8 cellular contexts compared by ENCODE assay signal in the genomic region with DNA sequence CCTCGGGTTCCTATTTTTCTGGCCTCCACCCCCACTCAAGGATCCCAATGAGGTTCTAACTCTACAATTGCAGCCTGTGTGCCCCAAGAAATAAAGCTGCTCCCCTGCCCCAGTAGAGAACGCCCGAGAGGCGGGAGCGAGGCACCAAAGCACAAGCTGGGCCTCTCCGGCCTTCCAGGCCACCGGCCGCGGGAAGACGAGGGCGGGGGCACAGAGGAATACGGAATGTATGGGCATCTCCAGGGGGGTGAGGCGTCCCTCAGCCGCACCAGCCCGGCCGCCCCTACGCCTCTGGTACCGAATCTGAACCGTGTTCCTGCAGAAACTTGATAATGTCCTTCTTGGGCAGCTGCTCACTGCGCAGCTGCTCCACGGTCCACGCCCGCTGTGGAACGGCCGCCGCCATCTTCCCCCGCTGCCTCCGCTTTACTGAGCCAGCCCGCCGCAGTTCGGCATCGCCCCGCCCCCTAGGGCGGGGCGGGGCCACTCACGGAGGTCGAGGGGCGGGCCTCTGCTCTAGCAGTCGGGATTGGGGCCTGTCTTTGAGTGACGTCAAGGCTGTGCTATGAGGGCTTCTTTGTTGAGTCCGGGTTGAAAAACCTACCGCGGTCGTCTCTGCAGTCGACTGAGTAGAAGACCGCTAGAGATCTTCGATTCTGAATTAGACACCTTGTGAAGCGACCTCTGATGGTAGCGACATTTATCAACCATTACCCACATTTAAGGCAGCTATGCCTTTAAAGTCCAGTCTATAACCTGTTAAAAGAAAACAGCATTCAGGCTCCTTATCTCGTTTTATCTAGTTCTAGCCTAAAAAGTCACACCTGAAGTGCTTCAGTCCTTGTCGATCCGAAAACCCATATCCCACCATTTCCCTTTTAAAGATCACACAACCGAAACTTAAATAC. TPM values are rescaled to one million over a fixed set of nuclear protein-coding genes. Genes with fewer than 3 reads are reported as not detected.
A peak's percentile ranks its signal among the peaks of the same experiment; 100 is the strongest.
DNase-seq lines count a peak whose midpoint lies in the region; ATAC-seq and TF ChIP-seq lines count a peak whose summit lies in the region.

A gene (minus strand): TSS at position 431 of the 908 bp plus-strand sequence. CDS start 25 bp downstream, at position 406.

- H3K27ac Mint-ChIP-seq in naive thymus-derived CD8-positive, alpha-beta T cell: peak within 1 kb of the TSS; percentile 94 to 99 (median 98)

- H3K4me1 ChIP-seq in DOHH2 (ENCODE audit: control insufficient read depth, low read length) (peaks cover 32% of the 10 kb centered on the region), fibroblast of lung (ENCODE audit: control insufficient read depth, extremely low read depth, insufficient read depth, low read length) (no peaks in the 10 kb centered on the region)

- POLR2A ChIA-PET in naive thymus-derived CD8-positive, alpha-beta T cell (lab: Charles Lee): interaction anchor here (0.9 to 5.0 kb wide), 7 partner anchors 9 to 237 kb away, joined by 4 to 46 read pairs (median 7); a partner anchor contains a TSS

- TF ChIP-seq CTCF in DOHH2 (IDR thresholded peaks at IDR 0.05; ENCODE audit: low read depth, low read length, poor library complexity, severe bottlenecking) (peak; percentile 54), fibroblast of lung (conservative IDR thresholded peaks at IDR 0.05 in 1 of 2, IDR thresholded peaks at IDR 0.05 in 1 of 2; ENCODE audit: low read depth in 1 of 2, low read length in 2 of 2) (no peak)

- DNase-seq in Kasumi-1 (lab: John Stamatoyannopoulos, UW) (peak; percentile 97 to 99), RPMI7951 (ENCODE audit: low read depth) (peak; percentile 98), fibroblast of lung (ENCODE audit: low read depth in 2 of 2) (peak; percentile 99)
- peak; percentile 89 to 95 for DNase-seq in activated T-helper 1 cell treated with anti-CD3 and anti-CD28 coated beads, Interleukin-2, amount 50 U/mL, for 16 hours (ENCODE audit: low read depth in 1 of 2, low spot score in 1 of 2)
- DNase-seq in naive thymus-derived CD8-positive, alpha-beta T cell: peak; percentile 83 to 99 (median 95)
- DNase-seq in stimulated activated naive CD4-positive, alpha-beta T cell treated with Interleukin-2 at 50 U/mL for 16 hours (lab: John Stamatoyannopoulos, UW): peak; percentile 95

- no peaks in the 10 kb centered on the region for H3K27me3 Mint-ChIP-seq in naive thymus-derived CD8-positive, alpha-beta T cell

- no peaks in the 10 kb centered on the region for H3K27me3 ChIP-seq in DOHH2 (ENCODE audit: control insufficient read depth, low read length)
- no peaks in the 10 kb centered on the region for H3K27me3 ChIP-seq in fibroblast of lung (ENCODE audit: control insufficient read depth, insufficient read depth, low read length)

- H3K36me3 Mint-ChIP-seq in naive thymus-derived CD8-positive, alpha-beta T cell: peaks cover 0 to 2% (median 0%) of the 10 kb centered on the region in 3 donors

- H3K36me3 ChIP-seq in DOHH2 (ENCODE audit: control insufficient read depth, low read length) (peaks cover 22% of the 10 kb centered on the region), fibroblast of lung (ENCODE audit: control insufficient read depth, insufficient read depth, low read length) (no peaks in the 10 kb centered on the region)

- no peaks in the 10 kb centered on the region for H3K9me2 ChIP-seq in DOHH2 (replicated peaks; ENCODE audit: control insufficient read depth, low read length)

- H3K27ac ChIP-seq in DOHH2 (ENCODE audit: low read depth, low read length): peak within 1 kb of the TSS; percentile 74
- H3K27ac ChIP-seq in fibroblast of lung (ENCODE audit: insufficient read depth, low read length): peak within 1 kb of the TSS; percentile 88

- H3K4me2 ChIP-seq in DOHH2 (ENCODE audit: low read length) (peak within 1 kb of the TSS; percentile 79), fibroblast of lung (ENCODE audit: extremely low read depth, insufficient read depth, low read length) (peak within 1 kb of the TSS; percentile 90)

- peaks cover 5% of the 10 kb centered on the region for H3F3A ChIP-seq in DOHH2 (ENCODE audit: control insufficient read depth, insufficient read depth)

- H3K4me1 Mint-ChIP-seq in naive thymus-derived CD8-positive, alpha-beta T cell: peaks cover 23 to 63% (median 45%) of the 10 kb centered on the region in 4 donors

- peak within 1 kb of the TSS; percentile 94 to 100 (median 96) for H3K4me3 Mint-ChIP-seq in naive thymus-derived CD8-positive, alpha-beta T cell

- H3K9me3 ChIP-seq in DOHH2 (ENCODE audit: control insufficient read depth, insufficient read depth, low read length) (no peaks in the 10 kb centered on the region), fibroblast of lung (ENCODE audit: control insufficient read depth, insufficient read depth, low read depth, low read length) (no peaks in the 10 kb centered on the region)

- peak; percentile 87 for ATAC-seq in GM21825 (IDR thresholded peaks at IDR 0.05; ENCODE audit: unreplicated experiment)
- ATAC-seq in naive thymus-derived CD8-positive, alpha-beta T cell: peak; percentile 90 to 93

- H3K9me3 Mint-ChIP-seq in naive thymus-derived CD8-positive, alpha-beta T cell: no peaks in the 10 kb centered on the region

- H4K20me1 ChIP-seq in DOHH2 (ENCODE audit: control insufficient read depth, insufficient read depth, low read depth, low read length): peaks cover 3% of the 10 kb centered on the region; the same call in 1 of the 2 replicates
- no peaks in the 10 kb centered on the region for H4K20me1 ChIP-seq in fibroblast of lung (ENCODE audit: control insufficient read depth, extremely low read depth, insufficient read depth, low read length)

- H3K9ac ChIP-seq in fibroblast of lung (ENCODE audit: insufficient read depth, low read length): peak within 1 kb of the TSS; percentile 90

- H2AFZ ChIP-seq in fibroblast of lung (ENCODE audit: low read length): peak within 1 kb of the TSS; percentile 91

- H3K79me2 ChIP-seq in DOHH2 (ENCODE audit: control insufficient read depth, low read length): peaks cover 73% of the 10 kb centered on the region
- H3K79me2 ChIP-seq in fibroblast of lung (ENCODE audit: control insufficient read depth, insufficient read depth, low read length): peaks cover 48% of the 10 kb centered on the region

- peak within 1 kb of the TSS; percentile 94 for H3K4me3 ChIP-seq in DOHH2 (ENCODE audit: low read length)
- H3K4me3 ChIP-seq in fibroblast of lung (replicated peaks in 1 of 4; ENCODE audit: control extremely low read depth in 1 of 4, insufficient read depth in 1 of 4, low read depth in 3 of 4, low read length in 4 of 4): peak within 1 kb of the TSS; percentile 81 to 95 (median 92)

RNA-seq across cellular contexts. Expression of the gene that starts here (rescaled TPM):
- 46.0 and 46.6 TPM in 2 replicates for total RNA-seq in RPMI7951 (2014; rRNA removed; shearing (Covaris generic))
- total RNA-seq in fibroblast of lung: 27.7 and 29.1 TPM in 2 replicates
- 101 and 117 TPM in 2 replicates for polyA plus RNA-seq in fibroblast of lung
- polyA plus RNA-seq in fibroblast of lung (2012): 95.0 and 102 TPM in 2 replicates
- 0.30 TPM in 1 of 2 replicates, not detected in the other for polyA minus RNA-seq in fibroblast of lung (ENCODE audit: low replicate concordance)
- total RNA-seq in naive thymus-derived CD8-positive, alpha-beta T cell: 10 to 100 TPM; 64.1 to 70.4 TPM
- polyA plus RNA-seq in naive thymus-derived CD8-positive, alpha-beta T cell: 10 to 100 TPM; 60.9 to 83.2 (median 81.6) TPM

Comparison
In these comparisons a context has a peak if more than half of its experiments do, and no peak if none do; other contexts are left out.
1. Peak in every context shown above with its lines: DNase-seq, ATAC-seq, H3K4me3 ChIP-seq and H3K27ac ChIP-seq.